ENCODE assay signal across 14 cellular contexts in the genomic region with DNA sequence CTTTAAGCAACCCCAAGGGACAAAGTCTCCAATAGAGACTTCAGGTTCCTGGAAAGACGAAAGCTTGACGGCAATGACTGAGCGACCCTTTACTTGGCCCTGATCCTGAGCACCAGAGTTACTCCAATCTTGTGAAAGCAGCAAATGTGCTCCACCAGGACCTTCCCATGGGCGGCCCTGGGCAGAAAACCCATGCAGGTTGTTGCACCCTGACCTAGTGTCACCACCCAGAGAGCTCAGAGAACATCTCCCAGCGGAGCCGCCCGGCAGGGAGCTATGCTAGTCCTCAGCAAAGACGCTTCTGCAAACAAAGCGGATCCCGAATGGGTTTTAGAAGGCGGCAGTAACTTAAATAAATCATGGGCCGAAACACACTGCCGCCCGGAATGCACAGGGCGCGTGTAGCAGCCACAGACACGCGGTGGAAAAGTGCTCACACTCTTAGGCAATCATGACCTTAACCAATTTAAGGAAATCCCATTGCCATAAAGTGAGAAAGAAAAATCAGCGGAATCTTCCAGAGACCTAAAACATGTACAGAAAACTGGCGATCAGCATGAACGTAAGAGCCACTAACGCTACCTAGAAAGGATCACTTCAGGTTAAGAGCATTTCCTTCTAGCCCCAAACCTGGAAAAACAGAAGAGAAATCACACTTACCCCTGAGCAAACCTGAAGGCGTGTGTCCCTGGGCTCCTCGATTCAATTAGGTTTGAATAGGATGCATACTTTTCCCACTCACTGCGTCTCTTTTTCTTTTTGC. TPM values are rescaled to one million over a fixed set of nuclear protein-coding genes. Genes with fewer than 3 reads are reported as not detected.
DNase-seq lines count a peak whose midpoint lies in the region; TF ChIP-seq lines count a peak whose summit lies in the region.
"Had no signal": no experiment of that assay in that cellular context is flagged by ENCODE, and none has a peak within 500 bp of the region (broad histone marks: within the 10 kb centered on the region; RNA-seq: fewer than 3 reads in every experiment).

No MANE protein-coding gene starts in this region.

- H3K4me1 ChIP-seq in esophagus squamous epithelium (peaks cover 0 to 4% (median 0%) of the 10 kb centered on the region in 3 donors), mucosa of rectum (ENCODE audit: control insufficient read depth in 2 of 2, insufficient read depth in 2 of 2, low read length in 2 of 2) (peaks cover 0 to 3% of the 10 kb centered on the region in 2 donors), thymus (ENCODE audit: control insufficient read depth, insufficient read depth, low read length) (no peaks in the 10 kb centered on the region)

- H3K27ac ChIP-seq in esophagus squamous epithelium (peak overlapping the region; percentile 73 to 90 (median 88)), mucosa of rectum (ENCODE audit: low read depth in 2 of 2, low read length in 2 of 2) (peak overlapping the region; percentile 74 to 78), thymus (ENCODE audit: low read depth) (peak overlapping the region; percentile 36)
- H3K27ac ChIP-seq: SK-N-MC had no signal

- peak overlapping the region; percentile 26 to 52 for H3K9ac ChIP-seq in mucosa of rectum (ENCODE audit: low read depth in 1 of 2, low read length in 2 of 2)

- TF ChIP-seq CTCF in esophagus squamous epithelium (IDR thresholded peaks at IDR 0.05): no peak

- 47 to 62% methylated on average over 17 to 18 of the region's 25 CpGs for WGBS in esophagus squamous epithelium, 2 donors
- 96% methylated on average over 25 of the region's 25 CpGs for WGBS in thymus

- H3K27me3 ChIP-seq in MG63: no peaks in the 10 kb centered on the region
- H3K27me3 ChIP-seq in esophagus squamous epithelium: peaks cover 0 to 37% (median 0%) of the 10 kb centered on the region in 4 donors
- peaks cover 0 to 3% of the 10 kb centered on the region in 2 donors for H3K27me3 ChIP-seq in mucosa of rectum (ENCODE audit: control insufficient read depth in 2 of 2, insufficient read depth in 2 of 2, low read length in 2 of 2)
- H3K27me3 ChIP-seq in thymus (ENCODE audit: control insufficient read depth, insufficient read depth): peaks cover 3% of the 10 kb centered on the region

- peak overlapping the region; percentile 97 for H3K4me3 ChIP-seq in MG63
- peak overlapping the region; percentile 11 to 60 (median 48) for H3K4me3 ChIP-seq in esophagus squamous epithelium
- peak overlapping the region; percentile 49 to 74 for H3K4me3 ChIP-seq in mucosa of rectum (ENCODE audit: low read length in 2 of 2)
- no peak overlapping the region for H3K4me3 ChIP-seq in thymus (ENCODE audit: low read length)
- H3K4me3 ChIP-seq: SK-N-MC had no signal

- intact Hi-C loops in esophagus squamous epithelium (cut with DNase I): no loop called here

- TF ChIP-seq POLR2A in esophagus squamous epithelium (IDR thresholded peaks at IDR 0.05): no peak

- H3K36me3 ChIP-seq in MG63 (peaks cover 47% of the 10 kb centered on the region), esophagus squamous epithelium (no peaks in the 10 kb centered on the region), mucosa of rectum (ENCODE audit: control insufficient read depth in 2 of 2, insufficient read depth in 2 of 2, low read length in 2 of 2) (no peaks in the 10 kb centered on the region), thymus (ENCODE audit: control insufficient read depth, insufficient read depth) (no peaks in the 10 kb centered on the region)

- DNase-seq in MG63 (peak; percentile 14), esophagus squamous epithelium (lab: John Stamatoyannopoulos, UW) (no peak), NCI-H2227 treated with DMSO at 0.1 percent for 48 hours (lab: John Stamatoyannopoulos, UW) (no peak), DMS79 (lab: John Stamatoyannopoulos, UW) (no peak)
- no peak for DNase-seq in activated CD4-positive, CD25-positive, alpha-beta regulatory T cell treated with anti-CD3 and anti-CD28 coated beads, Interleukin-2, amount 50 U/mL, for 72 hours
- no peak for DNase-seq in stimulated activated CD4-positive, alpha-beta T cell treated with anti-CD3 and anti-CD28 coated beads, Interleukin-2, amount 100 ng/mL, for 48 hours
- DNase-seq: activated CD4-positive, alpha-beta T cell treated with anti-CD3 and anti-CD28 coated beads, Interleukin-2, amount 10 ng/mL, durations not matched to agents 7 days and 5 days; activated effector memory CD4-positive, alpha-beta T cell treated with anti-CD3 and anti-CD28 coated beads, Interleukin-2, amount 50 U/mL, for 16 hours; naive thymus-derived CD4-positive, alpha-beta T cell; NCI-H526 treated with DMSO at 0.1 percent for 48 hours; stimulated activated CD4-positive, alpha-beta T cell treated with anti-CD3 and anti-CD28 coated beads, Interleukin-1b, Interleukin-23, amount 100 ng/mL, for 48 hours had no signal

- H3K9me3 ChIP-seq in MG63 (no peaks in the 10 kb centered on the region), esophagus squamous epithelium (no peaks in the 10 kb centered on the region), mucosa of rectum (ENCODE audit: control insufficient read depth in 2 of 2, low read length in 2 of 2) (no peaks in the 10 kb centered on the region), thymus (ENCODE audit: control insufficient read depth) (no peaks in the 10 kb centered on the region)

RNA-seq across cellular contexts. Expression of a gene that starts 0.5 kb away (rescaled TPM):
- 465 and 564 TPM in 2 replicates for total RNA-seq in MG63 (2014; rRNA removed; shearing (Covaris generic); ENCODE audit: low replicate concordance)
- 100 to 1,000 TPM in 1 of 4 donors, 10 to 100 TPM in 2, 1 to 10 TPM in 1; 8.9 to 138 (median 46.5) TPM for total RNA-seq in esophagus squamous epithelium
- polyA plus RNA-seq in thymus: 36.2 TPM

Comparison
In these comparisons a context has a peak if more than half of its experiments do, and no peak if none do; other contexts are left out.
1. H3K27ac ChIP-seq: peak in every context shown above with its lines; median percentile 88 in esophagus squamous epithelium; 76 in mucosa of rectum; 36 in thymus.